ENCODE assay signal across 24 cellular contexts in genomic region chr9:68709291-68709970, GRCh38. TPM values are rescaled to one million over a fixed set of nuclear protein-coding genes. Genes with fewer than 3 reads are reported as not detected.
"Had no signal": no experiment of that assay in that cellular context is flagged by ENCODE, and none has a peak within 500 bp of the region (broad histone marks: within the 10 kb centered on the region; RNA-seq: fewer than 3 reads in every experiment).

No MANE protein-coding gene starts in this region.

- H3K9me3 Mint-ChIP-seq: activated naive CD4-positive, alpha-beta T cell treated with anti-CD3 and anti-CD28 coated beads, Interleukin-2, amount 50 U/mL, for 24 hours; nephron had no signal

- DNase-seq: activated CD4-positive, alpha-beta T cell treated with anti-CD3 and anti-CD28 coated beads for 1 hour; activated CD4-positive, alpha-beta T cell treated with anti-CD3 and anti-CD28 coated beads, Interleukin-2, amount 50 U/mL, for 1 hour; activated CD8-positive, alpha-beta T cell treated with anti-CD3 and anti-CD28 coated beads, Interleukin-2, amount 10 ng/mL, durations not matched to agents 7 days and 5 days; activated gamma-delta T cell treated with Interleukin-2 at 50 U/mL for 16 hours; anterior cingulate cortex; body of pancreas; foreskin fibroblast; heart right ventricle; left colon; lower lobe of right lung; ovary; stimulated activated CD4-positive, alpha-beta T cell treated with anti-CD3 and anti-CD28 coated beads, Interleukin-4, amount 100 ng/mL, for 1 hour; stimulated activated naive CD8-positive, alpha-beta T cell treated with anti-CD3 and anti-CD28 coated beads, Interleukin-15, Interleukin-2, amounts not matched to agents 100 U/mL and 50 U/mL, for 24 hours; substantia nigra; tibial artery; WERI-Rb-1 had no signal

- H3K27ac ChIP-seq: body of pancreas, cardiac muscle cell, lower lobe of right lung, neutrophil, ovary, tibial artery, WERI-Rb-1 had no signal

- FAIRE-seq: keratinocyte had no signal

- H3K4me3 Mint-ChIP-seq: activated CD8-positive, alpha-beta T cell treated with anti-CD3 and anti-CD28 coated beads, Interleukin-2, amount 10 ng/mL, durations not matched to agents 7 days and 5 days; activated naive CD4-positive, alpha-beta T cell treated with anti-CD3 and anti-CD28 coated beads, Interleukin-2, amount 50 U/mL, for 24 hours; nephron had no signal

- ATAC-seq: activated CD8-positive, alpha-beta T cell treated with anti-CD3 and anti-CD28 coated beads, Interleukin-2, amount 10 ng/mL, durations not matched to agents 7 days and 5 days; body of pancreas; left colon; lower lobe of right lung; sciatic nerve; stimulated activated naive CD8-positive, alpha-beta T cell treated with anti-CD3 and anti-CD28 coated beads, Interleukin-15, Interleukin-2, amounts not matched to agents 100 U/mL and 50 U/mL, for 24 hours had no signal

- H3K27ac Mint-ChIP-seq: activated CD8-positive, alpha-beta T cell treated with anti-CD3 and anti-CD28 coated beads, Interleukin-2, amount 10 ng/mL, durations not matched to agents 7 days and 5 days; activated naive CD4-positive, alpha-beta T cell treated with anti-CD3 and anti-CD28 coated beads, Interleukin-2, amount 50 U/mL, for 24 hours; nephron had no signal

- H3K36me3 Mint-ChIP-seq: activated naive CD4-positive, alpha-beta T cell treated with anti-CD3 and anti-CD28 coated beads, Interleukin-2, amount 50 U/mL, for 24 hours had no signal

- H3K36me3 ChIP-seq: cardiac muscle cell, heart right ventricle, lower lobe of right lung, neutrophil, ovary, tibial artery, WERI-Rb-1 had no signal

- H3K4me3 ChIP-seq: body of pancreas, cardiac muscle cell, heart right ventricle, lower lobe of right lung, ovary, smooth muscle cell, tibial artery had no signal

- H3K4me2 ChIP-seq: smooth muscle cell had no signal

- H3K27me3 ChIP-seq: body of pancreas, neutrophil, ovary, tibial artery had no signal

- H3K9me3 ChIP-seq: body of pancreas, heart right ventricle, lower lobe of right lung, neutrophil, ovary, tibial artery had no signal

RNA-seq across cellular contexts. Expression of gene PIP5K1B, which starts 4.4 kb away (rescaled TPM):
- total RNA-seq: epithelial cell of proximal tubule, smooth muscle cell had no signal
- polyA plus RNA-seq: keratinocyte, smooth muscle cell had no signal
